In the genomic region with DNA sequence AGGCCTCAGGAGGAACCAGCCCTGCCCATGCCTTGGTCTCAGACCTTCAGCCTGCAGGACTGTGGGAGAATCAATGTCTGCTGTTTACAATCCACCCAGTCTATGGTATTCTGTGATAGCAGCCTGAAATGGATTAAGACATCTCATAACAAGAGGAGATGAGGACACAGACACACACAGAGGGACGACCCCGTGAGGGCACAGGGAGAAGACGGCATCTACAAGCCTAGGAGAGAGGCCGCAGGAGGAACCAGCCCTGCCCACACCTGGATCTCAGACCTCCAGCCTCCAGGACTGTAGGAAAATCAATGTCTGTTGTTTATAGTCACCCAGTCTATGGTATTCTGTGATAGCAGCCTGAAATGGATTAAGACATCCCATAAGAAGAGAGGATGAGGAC, we compare ENCODE assay signal across 17 cellular contexts. TPM values are rescaled to one million over a fixed set of nuclear protein-coding genes. Genes with fewer than 3 reads are reported as not detected.
DNase-seq lines count a peak whose midpoint lies in the region; ATAC-seq, FAIRE-seq and TF ChIP-seq lines count a peak whose summit lies in the region.
"Had no signal": no experiment of that assay in that cellular context is flagged by ENCODE, and none has a peak within 500 bp of the region (broad histone marks: within the 10 kb centered on the region; RNA-seq: fewer than 3 reads in every experiment).

No MANE protein-coding gene starts in this region.

- WGBS in mesenchymal stem cell: 97% methylated on average over 3 of the region's 4 CpGs

- H3K9me3 ChIP-seq in mesenchymal stem cell (ENCODE audit: control insufficient read depth, low read length): no peaks in the 10 kb centered on the region

- no peak overlapping the region for H2BK120ac ChIP-seq in mesenchymal stem cell (ENCODE audit: low read depth, low read length)

- H3K36me3 Mint-ChIP-seq in activated naive CD4-positive, alpha-beta T cell treated with anti-CD3 and anti-CD28 coated beads, Interleukin-2, amount 50 U/mL, for 24 hours: peaks cover 17% of the 10 kb centered on the region
- peaks cover 46% of the 10 kb centered on the region for H3K36me3 Mint-ChIP-seq in activated T-cell treated with anti-CD3 and anti-CD28 coated beads, Interleukin-2, amount 50 U/mL, for 4 hours (ENCODE audit: insufficient read depth)
- peaks cover 18% of the 10 kb centered on the region for H3K36me3 Mint-ChIP-seq in type B pancreatic cell

- no peak overlapping the region for H2BK12ac ChIP-seq in mesenchymal stem cell (ENCODE audit: low read length in 2 of 2)

- H3K4me3 Mint-ChIP-seq in activated naive CD4-positive, alpha-beta T cell treated with anti-CD3 and anti-CD28 coated beads, Interleukin-2, amount 50 U/mL, for 24 hours: peak overlapping the region; percentile 94
- peak overlapping the region; percentile 94 for H3K4me3 Mint-ChIP-seq in activated T-cell treated with anti-CD3 and anti-CD28 coated beads, Interleukin-2, amount 50 U/mL, for 4 hours
- H3K4me3 Mint-ChIP-seq in type B pancreatic cell: peak overlapping the region; percentile 75

- DNase-seq in activated naive CD4-positive, alpha-beta T cell treated with Interleukin-2 at 50 U/mL for 16 hours: no peak
- no peak for DNase-seq in activated T-cell treated with anti-CD3 and anti-CD28 coated beads, Interleukin-2, amount 50 U/mL, for 4 hours
- DNase-seq in mesenchymal stem cell (no peak), type B pancreatic cell (ENCODE audit: extremely low spot score, unreplicated experiment) (no peak), 8988T (no peak), SK-N-DZ (ENCODE audit: low spot score) (no peak), GM12891 (ENCODE audit: insufficient read length, low spot score) (no peak)
- DNase-seq: AML-193, foreskin keratinocyte, NCI-H1694, NCI-H69, nucleus accumbens, SHP77 had no signal

- peak overlapping the region; percentile 41 for H3K9ac ChIP-seq in mesenchymal stem cell (ENCODE audit: low read length)
- H3K9ac ChIP-seq: KMS-11 had no signal

- H3K27ac ChIP-seq in mesenchymal stem cell (ENCODE audit: low read length, poor library complexity, severe bottlenecking): no peak overlapping the region
- H3K27ac ChIP-seq: dorsolateral prefrontal cortex, foreskin keratinocyte, KMS-11, WERI-Rb-1 had no signal

- no peak overlapping the region for H3K18ac ChIP-seq in mesenchymal stem cell (ENCODE audit: low read depth in 1 of 2, low read length in 2 of 2)

- H3K23ac ChIP-seq in mesenchymal stem cell (ENCODE audit: low read length in 2 of 2): peak overlapping the region in 1 of 2 experiments; percentile 36

- no peaks in the 10 kb centered on the region for H3K27me3 Mint-ChIP-seq in activated naive CD4-positive, alpha-beta T cell treated with anti-CD3 and anti-CD28 coated beads, Interleukin-2, amount 50 U/mL, for 24 hours
- no peaks in the 10 kb centered on the region for H3K27me3 Mint-ChIP-seq in activated T-cell treated with anti-CD3 and anti-CD28 coated beads, Interleukin-2, amount 50 U/mL, for 4 hours (ENCODE audit: low read depth)
- no peaks in the 10 kb centered on the region for H3K27me3 Mint-ChIP-seq in type B pancreatic cell

- H3K27me3 ChIP-seq in mesenchymal stem cell (ENCODE audit: control insufficient read depth in 1 of 2, insufficient read depth in 1 of 2, low read length in 2 of 2): no peaks in the 10 kb centered on the region
- H3K27me3 ChIP-seq: dorsolateral prefrontal cortex, foreskin keratinocyte had no signal

- no peak overlapping the region for H4K8ac ChIP-seq in mesenchymal stem cell (ENCODE audit: low read length)

- no peak overlapping the region for H2AFZ ChIP-seq in mesenchymal stem cell (ENCODE audit: low read depth, low read length)

- peaks cover 25% of the 10 kb centered on the region for H3K4me1 Mint-ChIP-seq in activated naive CD4-positive, alpha-beta T cell treated with anti-CD3 and anti-CD28 coated beads, Interleukin-2, amount 50 U/mL, for 24 hours
- H3K4me1 Mint-ChIP-seq in activated T-cell treated with anti-CD3 and anti-CD28 coated beads, Interleukin-2, amount 50 U/mL, for 4 hours (ENCODE audit: low read depth): peaks cover 41% of the 10 kb centered on the region
- H3K4me1 Mint-ChIP-seq in type B pancreatic cell (ENCODE audit: unreplicated experiment): no peaks in the 10 kb centered on the region

- no peak overlapping the region for H3K4me2 ChIP-seq in mesenchymal stem cell (ENCODE audit: low read length, poor library complexity, severe bottlenecking)
- H3K4me2 ChIP-seq: KMS-11 had no signal

- peaks cover 4% of the 10 kb centered on the region for H3K79me1 ChIP-seq in mesenchymal stem cell (replicated peaks; ENCODE audit: low read length, poor library complexity, severe bottlenecking)

- H3K36me3 ChIP-seq in mesenchymal stem cell (ENCODE audit: control insufficient read depth in 1 of 2, insufficient read depth in 2 of 2, low read depth in 1 of 2, low read length in 2 of 2): peaks cover 62 to 76% of the 10 kb centered on the region in 2 experiments

- H2BK5ac ChIP-seq in mesenchymal stem cell (ENCODE audit: low read depth, low read length, poor library complexity, severe bottlenecking): no peak overlapping the region

- no peak overlapping the region for H3K4me3 ChIP-seq in mesenchymal stem cell (ENCODE audit: insufficient read depth in 1 of 2, low read depth in 1 of 2, low read length in 2 of 2)

- H3K9me3 Mint-ChIP-seq in activated naive CD4-positive, alpha-beta T cell treated with anti-CD3 and anti-CD28 coated beads, Interleukin-2, amount 50 U/mL, for 24 hours: no peaks in the 10 kb centered on the region
- no peaks in the 10 kb centered on the region for H3K9me3 Mint-ChIP-seq in activated T-cell treated with anti-CD3 and anti-CD28 coated beads, Interleukin-2, amount 50 U/mL, for 4 hours
- no peaks in the 10 kb centered on the region for H3K9me3 Mint-ChIP-seq in type B pancreatic cell

- H2AK5ac ChIP-seq in mesenchymal stem cell (ENCODE audit: low read length, severe bottlenecking): no peak overlapping the region

- no peak overlapping the region for H2BK15ac ChIP-seq in mesenchymal stem cell (ENCODE audit: low read depth, poor library complexity, severe bottlenecking)

- no peak for FAIRE-seq in GM12891 (lab: Jason Lieb, UNC)

- no peak overlapping the region for H4K91ac ChIP-seq in mesenchymal stem cell (ENCODE audit: low read length)

- no peak for TF ChIP-seq CTCF in type B pancreatic cell (conservative IDR thresholded peaks at IDR 0.05)

- TF ChIP-seq POLR2A in GM12891 (IDR thresholded peaks at IDR 0.05; ENCODE audit: low read depth, low read length): no peak

- H3K4ac ChIP-seq in mesenchymal stem cell (ENCODE audit: low read depth in 1 of 2, low read length in 2 of 2): no peak overlapping the region

- no peak overlapping the region for H3K14ac ChIP-seq in mesenchymal stem cell (ENCODE audit: low read length in 2 of 2)

- peaks cover 18% of the 10 kb centered on the region for H3K4me1 ChIP-seq in mesenchymal stem cell (ENCODE audit: control insufficient read depth, insufficient read depth, low read depth, low read length)
- H3K4me1 ChIP-seq: foreskin keratinocyte had no signal

- no peak for ATAC-seq in activated T-cell treated with anti-CD3 and anti-CD28 coated beads, Interleukin-2, amount 50 U/mL, for 4 hours
- ATAC-seq: foreskin keratinocyte had no signal

- H3K27ac Mint-ChIP-seq in activated naive CD4-positive, alpha-beta T cell treated with anti-CD3 and anti-CD28 coated beads, Interleukin-2, amount 50 U/mL, for 24 hours: peak overlapping the region; percentile 86
- H3K27ac Mint-ChIP-seq in type B pancreatic cell: peak overlapping the region; percentile 76

TF ChIP-seq in GM12891, 5 proteins besides CTCF, POLR2A, EP300 and RAD21:
- no peak for TF ChIP-seq SPI1 (IDR thresholded peaks at IDR 0.05; ENCODE audit: low read depth, low read length)

RNA-seq across cellular contexts. Expression of a gene that starts 3.3 kb away (rescaled TPM):
- 100 to 1,000 TPM; 518 to 544 (median 518) TPM for total RNA-seq in activated T-cell treated with anti-CD3 and anti-CD28 coated beads, Interleukin-2, amount 50 U/mL, for 4 hours
- 554 TPM for polyA plus RNA-seq in mesenchymal stem cell (2013, experiment 1 of 2)
- polyA plus RNA-seq in mesenchymal stem cell (2013, experiment 2 of 2): 544 TPM
- 489 and 568 TPM in 2 replicates for total RNA-seq in type B pancreatic cell (ENCODE audit: low replicate concordance)
- 202 and 230 TPM in 2 replicates for polyA plus RNA-seq in SK-N-DZ (2014; cell fraction: cytosol; rRNA removed)
- 91.3 and 119 TPM in 2 replicates for polyA plus RNA-seq in SK-N-DZ (2014; cell fraction: nucleus; rRNA removed)
- 741 TPM for polyA plus RNA-seq in GM12891 (2012; ENCODE audit: low read depth, missing spikeins)

RNA-seq across cellular contexts. Expression of a gene that starts 52.1 kb away (rescaled TPM):
- total RNA-seq in activated T-cell treated with anti-CD3 and anti-CD28 coated beads, Interleukin-2, amount 50 U/mL, for 4 hours: under 1 TPM; 0.34 to 0.76 (median 0.76) TPM
- 1.4 TPM for polyA plus RNA-seq in mesenchymal stem cell (2013, experiment 1 of 2)
- 1.4 TPM for polyA plus RNA-seq in mesenchymal stem cell (2013, experiment 2 of 2)
- not detected in 2 replicates for total RNA-seq in type B pancreatic cell (ENCODE audit: low replicate concordance)
- not detected in 2 replicates for polyA plus RNA-seq in SK-N-DZ (2014; cell fraction: cytosol; rRNA removed)
- polyA plus RNA-seq in SK-N-DZ (2014; cell fraction: nucleus; rRNA removed): not detected in 2 replicates
- 14.9 TPM for polyA plus RNA-seq in GM12891 (2012; ENCODE audit: low read depth, missing spikeins)
- total RNA-seq: foreskin keratinocyte had no signal
- polyA plus RNA-seq: foreskin keratinocyte had no signal
